In genomic region chr19:55173186-55173716, GRCh38 we compare ENCODE assay signal across 8 cellular contexts. TPM values are rescaled to one million over a fixed set of nuclear protein-coding genes. Genes with fewer than 3 reads are reported as not detected.
DNase-seq lines count a peak whose midpoint lies in the region; TF ChIP-seq lines count a peak whose summit lies in the region.

No MANE protein-coding gene starts in this region.

- H3K36me3 Mint-ChIP-seq in activated naive CD8-positive, alpha-beta T cell treated with anti-CD3 and anti-CD28 coated beads for 36 hours = no peaks in the 10 kb centered on the region

- DNase-seq in HFF-Myc (ENCODE audit: extremely low read depth, low read depth) = no peak
- no peak for DNase-seq in activated naive CD8-positive, alpha-beta T cell treated with anti-CD3 and anti-CD28 coated beads for 36 hours
- no peak for DNase-seq in right atrium auricular region (ENCODE audit: low spot score)
- DNase-seq in NCI-H1436 treated with DMSO at 0.1 percent for 48 hours (lab: John Stamatoyannopoulos, UW) = no peak
- DNase-seq in activated gamma-delta T cell treated with Interleukin-2 at 50 U/mL for 16 hours = no peak
- DNase-seq in activated CD8-positive, alpha-beta memory T cell treated with anti-CD3 and anti-CD28 coated beads for 24 hours = no peak
- no peak for DNase-seq in HuH-7.5 (ENCODE audit: low spot score)

- H3K27me3 Mint-ChIP-seq in activated naive CD8-positive, alpha-beta T cell treated with anti-CD3 and anti-CD28 coated beads for 36 hours = peaks cover 98% of the 10 kb centered on the region

- H3K4me1 ChIP-seq in right atrium auricular region = peaks cover 0 to 15% of the 10 kb centered on the region in 2 donors

- H3K27ac Mint-ChIP-seq in activated naive CD8-positive, alpha-beta T cell treated with anti-CD3 and anti-CD28 coated beads for 36 hours = no peak overlapping the region

- no peaks in the 10 kb centered on the region for H3K36me3 ChIP-seq in right atrium auricular region

- H3K4me3 ChIP-seq in HFF-Myc (replicated peaks; ENCODE audit: low read depth, low read length) (peak overlapping the region; percentile 47), right atrium auricular region (peak overlapping the region; percentile 40 to 45), skin epidermis (peak overlapping the region in 6 of 7 experiments; percentile 3 to 31 (median 24))

- no peaks in the 10 kb centered on the region for H3K9me3 ChIP-seq in right atrium auricular region

- H3K27ac ChIP-seq in right atrium auricular region = no peak overlapping the region
- H3K27ac ChIP-seq in skin epidermis = no peak overlapping the region

- H3K4me1 Mint-ChIP-seq in activated naive CD8-positive, alpha-beta T cell treated with anti-CD3 and anti-CD28 coated beads for 36 hours = peaks cover 3% of the 10 kb centered on the region

- peaks cover 2% of the 10 kb centered on the region for H3K9me3 Mint-ChIP-seq in activated naive CD8-positive, alpha-beta T cell treated with anti-CD3 and anti-CD28 coated beads for 36 hours

- peak overlapping the region; percentile 59 for H3K4me3 Mint-ChIP-seq in activated naive CD8-positive, alpha-beta T cell treated with anti-CD3 and anti-CD28 coated beads for 36 hours

- peaks cover 15 to 52% of the 10 kb centered on the region in 2 donors for H3K27me3 ChIP-seq in right atrium auricular region

- TF ChIP-seq CTCF in HFF-Myc (IDR thresholded peaks at IDR 0.05; ENCODE audit: low read depth, low read length, missing control alignments) = no peak
- TF ChIP-seq CTCF in right atrium auricular region (IDR thresholded peaks at IDR 0.05) = no peak

RNA-seq across cellular contexts. Expression of gene DNAAF3, which starts 6.8 kb away (rescaled TPM):
- not detected for total RNA-seq in activated naive CD8-positive, alpha-beta T cell treated with anti-CD3 and anti-CD28 coated beads for 36 hours
- total RNA-seq in right atrium auricular region = 1 to 10 TPM in 1 of 2 donors, under 1 TPM in 1; 0.89 to 2.7 TPM

RNA-seq across cellular contexts. Expression of gene SYT5, which starts 6.8 kb away (rescaled TPM):
- not detected for total RNA-seq in activated naive CD8-positive, alpha-beta T cell treated with anti-CD3 and anti-CD28 coated beads for 36 hours
- under 1 TPM in 1 of 2 donors, not detected in 1; 0.08 TPM for total RNA-seq in right atrium auricular region

RNA-seq across cellular contexts. Expression of gene TNNI3, which starts 15.7 kb away (rescaled TPM):
- total RNA-seq in activated naive CD8-positive, alpha-beta T cell treated with anti-CD3 and anti-CD28 coated beads for 36 hours = under 1 TPM in 1 of 2 experiments, not detected in 1; 0.25 TPM
- 1,000 to 10,000 TPM; 3,822 to 4,003 TPM for total RNA-seq in right atrium auricular region

RNA-seq across cellular contexts. Expression of gene TNNT1, which starts 24.2 kb away (rescaled TPM):
- not detected for total RNA-seq in activated naive CD8-positive, alpha-beta T cell treated with anti-CD3 and anti-CD28 coated beads for 36 hours
- total RNA-seq in right atrium auricular region = 10 to 100 TPM in 1 of 2 donors, 1 to 10 TPM in 1; 6.8 to 46.5 TPM

RNA-seq across cellular contexts. Expression of gene PTPRH, which starts 36.0 kb away (rescaled TPM):
- total RNA-seq in activated naive CD8-positive, alpha-beta T cell treated with anti-CD3 and anti-CD28 coated beads for 36 hours = not detected
- total RNA-seq in right atrium auricular region = 1 to 10 TPM; 1.3 to 7.8 TPM

Comparison
In these comparisons a context has a peak if more than half of its experiments do, and no peak if none do; other contexts are left out.
1. RNA of gene TNNI3, which starts 15.7 kb away (total RNA-seq): 3,822 to 4,003 TPM in right atrium auricular region; 0.25 TPM in activated naive CD8-positive, alpha-beta T cell treated with anti-CD3 and anti-CD28 coated beads for 36 hours; every median in the first group is over 1,000 times any median in the second.
2. Peak in every context shown above with its lines, with median percentiles within 50 percentile points of each other: H3K4me3 ChIP-seq.